ENCODE assay signal across 33 cellular contexts in the genomic region with DNA sequence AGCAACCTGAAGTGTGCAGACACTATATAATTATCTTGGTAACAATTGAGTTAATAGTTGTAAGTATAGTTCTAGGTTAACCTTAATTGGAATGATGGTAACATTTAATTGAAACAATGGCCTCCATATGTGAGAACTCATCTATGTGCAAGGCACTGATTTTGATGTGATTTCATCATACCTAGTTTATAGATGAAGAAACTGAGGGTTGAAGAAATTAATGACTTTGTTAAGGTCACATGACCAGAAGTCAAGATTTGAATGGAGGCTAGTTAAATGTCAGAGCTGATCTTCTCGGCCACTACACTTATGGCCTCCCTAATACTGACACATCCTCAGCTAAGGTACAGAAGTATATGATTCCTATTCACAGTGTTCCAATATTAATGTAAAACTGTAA.
DNase-seq lines count a peak whose midpoint lies in the region; ATAC-seq, FAIRE-seq and TF ChIP-seq lines count a peak whose summit lies in the region.
"Had no signal": no experiment of that assay in that cellular context is flagged by ENCODE, and none has a peak within 500 bp of the region (broad histone marks: within the 10 kb centered on the region; RNA-seq: fewer than 3 reads in every experiment).

No MANE protein-coding gene starts in this region.

- H3K9me3 ChIP-seq in HepG2 (ENCODE audit: low read length), result no peaks in the 10 kb centered on the region
- H3K9me3 ChIP-seq in right lobe of liver, result no peaks in the 10 kb centered on the region
- H3K9me3 ChIP-seq in IMR-90 (ENCODE audit: control insufficient read depth, insufficient read depth, low read length), result no peaks in the 10 kb centered on the region
- H3K9me3 ChIP-seq in K562 (replicated peaks; ENCODE audit: control insufficient read depth, insufficient read depth, low read depth, low read length), result no peaks in the 10 kb centered on the region
- H3K9me3 ChIP-seq: BE2C; BLaER1; BLaER1 treated with 17β-estradiol and CSF1 and Interleukin-3, amounts not matched to agents 10 nM and 100 nM; Caco-2 had no signal

- no peak overlapping the region for H2BK20ac ChIP-seq in IMR-90 (ENCODE audit: low read depth, low read length)

- H3K9me1 ChIP-seq in IMR-90 (ENCODE audit: insufficient read depth, low read length), result no peaks in the 10 kb centered on the region
- H3K9me1 ChIP-seq in K562 (ENCODE audit: control insufficient read depth, insufficient read depth, low read length), result no peaks in the 10 kb centered on the region

- H2BK15ac ChIP-seq in IMR-90 (ENCODE audit: low read depth, low read length), result no peak overlapping the region

- no peak overlapping the region for H3K4ac ChIP-seq in IMR-90 (ENCODE audit: low read depth, low read length)

- no peak overlapping the region for H3K9ac ChIP-seq in HepG2 (ENCODE audit: insufficient read depth, low read depth, low read length)
- H3K9ac ChIP-seq in IMR-90 (ENCODE audit: low read depth, low read length), result no peak overlapping the region
- H3K9ac ChIP-seq in K562 (ENCODE audit: insufficient read depth in 1 of 2, low read depth in 2 of 2, low read length in 2 of 2), result no peak overlapping the region
- H3K9ac ChIP-seq: BLaER1; BLaER1 treated with 17β-estradiol and CSF1 and Interleukin-3, amounts not matched to agents 10 nM and 100 nM had no signal

- ATAC-seq in HepG2 (no peak), right lobe of liver (no peak), IMR-90 (ENCODE audit: low read depth) (no peak), K562 (no peak), GM21619 (IDR thresholded peaks at IDR 0.05; ENCODE audit: unreplicated experiment) (no peak)
- ATAC-seq: A549; CD8-positive, alpha-beta T cell had no signal

- H4K20me1 ChIP-seq in HepG2 (ENCODE audit: insufficient read depth, low read length) (no peaks in the 10 kb centered on the region), IMR-90 (ENCODE audit: insufficient read depth, low read length) (no peaks in the 10 kb centered on the region), K562 (replicated peaks; ENCODE audit: control insufficient read depth, insufficient read depth, low read length) (no peaks in the 10 kb centered on the region)
- H4K20me1 ChIP-seq: BLaER1; BLaER1 treated with 17β-estradiol and CSF1 and Interleukin-3, amounts not matched to agents 10 nM and 100 nM had no signal

- no peaks in the 10 kb centered on the region for H3K4me1 ChIP-seq in HepG2 (ENCODE audit: insufficient read depth, low read length)
- peaks cover 0 to 5% (median 0%) of the 10 kb centered on the region in 4 donors for H3K4me1 ChIP-seq in right lobe of liver
- no peaks in the 10 kb centered on the region; the same call in 1 of the 2 replicates for H3K4me1 ChIP-seq in IMR-90 (ENCODE audit: control insufficient read depth, insufficient read depth, low read length)
- no peaks in the 10 kb centered on the region for H3K4me1 ChIP-seq in K562 (replicated peaks in 1 of 2; ENCODE audit: control insufficient read depth in 2 of 2, insufficient read depth in 2 of 2, low read length in 2 of 2)
- H3K4me1 ChIP-seq: A549, BE2C, BLaER1, Caco-2 had no signal

- TF ChIP-seq POLR2A in HepG2 (IDR thresholded peaks at IDR 0.05; ENCODE audit: insufficient read depth in 1 of 2, low read depth in 2 of 2, low read length in 2 of 2) (no peak), right lobe of liver (IDR thresholded peaks at IDR 0.05) (no peak), IMR-90 (IDR thresholded peaks at IDR 0.05; ENCODE audit: low read depth, low read length) (no peak), K562 (conservative IDR thresholded peaks at IDR 0.05) (no peak)

- no peak overlapping the region for H3K56ac ChIP-seq in IMR-90 (ENCODE audit: extremely low read depth, insufficient read depth, low read length)

- TF ChIP-seq EP300 in HepG2 (IDR thresholded peaks at IDR 0.05; ENCODE audit: low read depth in 2 of 2, low read length in 2 of 2), result no peak
- TF ChIP-seq EP300 in HepG2 (CRISPR knock-in tag; IDR thresholded peaks at IDR 0.05; ENCODE audit: borderline replicate concordance), result no peak
- TF ChIP-seq EP300 in K562 (IDR thresholded peaks at IDR 0.05; ENCODE audit: low read length), result no peak

- H4K5ac ChIP-seq in IMR-90 (ENCODE audit: low read depth, low read length), result no peak overlapping the region

- dilution Hi-C loops in IMR-90 (cut with HindIII; ENCODE audit: low sequenced_read_pairs, unreplicated experiment), result no loop called here

- WGBS in HepG2 (ENCODE audit: low lambda C conversion rate), result 4% methylated on average over 1 of the region's 1 CpG
- WGBS in right lobe of liver (ENCODE audit: insufficient coverage, low coverage, low lambda C conversion rate, missing lambda C conversion rate), result 100% methylated on average over 1 of the region's 1 CpG
- WGBS in IMR-90 (ENCODE audit: extremely low coverage in 2 of 2, insufficient read length in 1 of 2), 2 experiments, result no CpG with 5 or more reads among the region's 1 CpG
- WGBS in K562 (ENCODE audit: insufficient coverage, low coverage, missing lambda C conversion rate), result 0% methylated on average over 1 of the region's 1 CpG

- no peak for FAIRE-seq in HepG2 (lab: Jason Lieb, UNC)
- FAIRE-seq in K562 (lab: Jason Lieb, UNC), result no peak
- FAIRE-seq: A204.1, A549, D721Med had no signal

- CTCF ChIA-PET in HepG2 (lab: Yijun Ruan, JAX; ENCODE audit: low intra/inter-chr PET ratio, low total read pairs), result no interaction called here
- CTCF ChIA-PET in IMR-90 (lab: Yijun Ruan, JAX), result no interaction called here
- CTCF ChIA-PET in K562 (lab: Yijun Ruan, JAX; ENCODE audit: low intra/inter-chr PET ratio), result no interaction called here

- no peak overlapping the region for H2AK5ac ChIP-seq in IMR-90 (ENCODE audit: low read depth, low read length)

- no peak overlapping the region for H2AFZ ChIP-seq in HepG2 (ENCODE audit: low read length)
- H2AFZ ChIP-seq in IMR-90 (replicated peaks; ENCODE audit: low read length, poor library complexity), result no peak overlapping the region
- no peak overlapping the region for H2AFZ ChIP-seq in K562 (ENCODE audit: low read depth, low read length)

- no peak overlapping the region for H3K14ac ChIP-seq in IMR-90 (replicated peaks; ENCODE audit: low read depth, low read length)

- H3K4me3 ChIP-seq in HepG2 (replicated peaks in 1 of 3; ENCODE audit: insufficient read depth in 1 of 3, low read depth in 2 of 3, low read length in 3 of 3), result no peak overlapping the region
- no peak overlapping the region for H3K4me3 ChIP-seq in right lobe of liver
- H3K4me3 ChIP-seq in IMR-90 (ENCODE audit: insufficient read depth, low read depth, low read length), result no peak overlapping the region
- no peak overlapping the region for H3K4me3 ChIP-seq in K562
- H3K4me3 ChIP-seq: A549; BLaER1; BLaER1 treated with 17β-estradiol and CSF1 and Interleukin-3, amounts not matched to agents 10 nM and 100 nM had no signal

- POLR2A ChIA-PET in HepG2 (lab: Yijun Ruan, JAX), result no interaction called here
- POLR2A ChIA-PET in IMR-90 (lab: Charles Lee; ENCODE audit: unreplicated experiment), result no interaction called here
- POLR2A ChIA-PET in K562 (lab: Yijun Ruan, JAX), result no interaction called here

- H3K27me3 ChIP-seq in HepG2 (ENCODE audit: control insufficient read depth in 1 of 2, insufficient read depth in 2 of 2, low read length in 2 of 2), result no peaks in the 10 kb centered on the region
- no peaks in the 10 kb centered on the region for H3K27me3 ChIP-seq in right lobe of liver
- no peaks in the 10 kb centered on the region for H3K27me3 ChIP-seq in IMR-90 (ENCODE audit: control insufficient read depth, insufficient read depth, low read length)
- no peaks in the 10 kb centered on the region for H3K27me3 ChIP-seq in K562 (ENCODE audit: control insufficient read depth in 2 of 2, insufficient read depth in 2 of 2, low read length in 2 of 2)
- H3K27me3 ChIP-seq: BE2C; BLaER1; BLaER1 treated with 17β-estradiol and CSF1 and Interleukin-3, amounts not matched to agents 10 nM and 100 nM had no signal

- no peak overlapping the region for H3K18ac ChIP-seq in IMR-90 (ENCODE audit: low read depth, low read length)

- no peaks in the 10 kb centered on the region for H3K36me3 ChIP-seq in HepG2 (replicated peaks in 1 of 2; ENCODE audit: control insufficient read depth in 1 of 2, insufficient read depth in 2 of 2, low read length in 2 of 2)
- H3K36me3 ChIP-seq in right lobe of liver, result no peaks in the 10 kb centered on the region
- no peaks in the 10 kb centered on the region for H3K36me3 ChIP-seq in IMR-90 (ENCODE audit: control insufficient read depth, insufficient read depth, low read length)
- no peaks in the 10 kb centered on the region for H3K36me3 ChIP-seq in K562 (ENCODE audit: control insufficient read depth, insufficient read depth, low read length)
- H3K36me3 ChIP-seq: BE2C; BLaER1; BLaER1 treated with 17β-estradiol and CSF1 and Interleukin-3, amounts not matched to agents 10 nM and 100 nM had no signal

- H4K8ac ChIP-seq in IMR-90 (ENCODE audit: low read depth in 2 of 2, low read length in 2 of 2), result no peak overlapping the region

- no peak overlapping the region for H3K23ac ChIP-seq in IMR-90 (ENCODE audit: low read depth, low read length)

- no peak for TF ChIP-seq RAD21 in HepG2 (CRISPR knock-in tag; IDR thresholded peaks at IDR 0.05)
- TF ChIP-seq RAD21 in IMR-90 (IDR thresholded peaks at IDR 0.05; ENCODE audit: low read length), result no peak
- TF ChIP-seq RAD21 in K562 (CRISPR knock-in tag; conservative IDR thresholded peaks at IDR 0.05 in 1 of 2, IDR thresholded peaks at IDR 0.05 in 1 of 2), result no peak

- H3K4me2 ChIP-seq in HepG2 (ENCODE audit: low read depth, low read length) (no peak overlapping the region), IMR-90 (ENCODE audit: low read depth, low read length) (no peak overlapping the region), K562 (ENCODE audit: insufficient read depth, low read length) (no peak overlapping the region)
- H3K4me2 ChIP-seq: A549; BLaER1; BLaER1 treated with 17β-estradiol and CSF1 and Interleukin-3, amounts not matched to agents 10 nM and 100 nM had no signal

- intact Hi-C loops in HepG2 (cut with micrococcal nuclease; ENCODE audit: unreplicated experiment) (no loop called here), right lobe of liver (cut with DNase I) (no loop called here), IMR-90 (cut with micrococcal nuclease) (no loop called here), K562 (cut with micrococcal nuclease) (no loop called here)

- BruUV-seq in HepG2 (replicated peaks; lab: Mats Ljungman, UMichigan) (no TSS peak), IMR-90 (replicated peaks; lab: Mats Ljungman, UMichigan) (no TSS peak), K562 (replicated peaks; lab: Mats Ljungman, UMichigan) (no TSS peak)

- no peak for DNase-seq in HepG2 (ENCODE audit: low spot score)
- no peak for DNase-seq in right lobe of liver
- no peak for DNase-seq in IMR-90
- no peak for DNase-seq in K562 (ENCODE audit: extremely low read depth in 1 of 4, low spot score in 3 of 4)
- DNase-seq in RPMI8226, result no peak
- DNase-seq: 8988T; ACHN; AML-193; BE2C; C1 segment of cervical spinal cord; Caco-2; Calu3; CD4-positive, alpha-beta memory T cell; CD4-positive, alpha-beta T cell; CD4-positive, CD25-positive, alpha-beta regulatory T cell; CD8-positive, alpha-beta memory T cell; CD8-positive, alpha-beta T cell; COR-L47; DMS 273 treated with DMSO at 0.1 percent for 48 hours; DMS153; DMS53; DMS79; DMS79 treated with DMSO at 0.1 percent for 48 hours; DND-41; EL had no signal

- no peak overlapping the region for H2BK5ac ChIP-seq in IMR-90 (ENCODE audit: low read depth, low read length, poor library complexity, severe bottlenecking)

- TF ChIP-seq CTCF in HepG2 (CRISPR knock-in tag; IDR thresholded peaks at IDR 0.05), result no peak
- TF ChIP-seq CTCF in right lobe of liver (IDR thresholded peaks at IDR 0.05), result no peak
- no peak for TF ChIP-seq CTCF in IMR-90 (conservative IDR thresholded peaks at IDR 0.05; ENCODE audit: low read depth, low read length)
- TF ChIP-seq CTCF in K562 (IDR thresholded peaks at IDR 0.05 in 2 of 3, conservative IDR thresholded peaks at IDR 0.05 in 1 of 3; ENCODE audit: insufficient read depth in 2 of 3, low read depth in 1 of 3, low read length in 3 of 3), result no peak

- H3K79me1 ChIP-seq in IMR-90 (ENCODE audit: low read depth in 1 of 2, low read length in 2 of 2), result no peaks in the 10 kb centered on the region

- no peak overlapping the region for H2AK9ac ChIP-seq in IMR-90 (replicated peaks; ENCODE audit: low read depth, low read length, poor library complexity)

- H2BK120ac ChIP-seq in IMR-90 (ENCODE audit: low read depth, low read length), result no peak overlapping the region

- in situ Hi-C loops in HepG2 (cut with HindIII; ENCODE audit: extremely low pct_ligation_motif_present, low pct_unique_long_range_greater_than_20kb) (no loop called here), IMR-90 (cut with MboI; ENCODE audit: low sequenced_read_pairs) (no loop called here), K562 (cut with MboI) (no loop called here)

- H3K79me2 ChIP-seq in HepG2 (ENCODE audit: insufficient read depth, low read length) (no peaks in the 10 kb centered on the region), K562 (ENCODE audit: control insufficient read depth, insufficient read depth, low read length) (no peaks in the 10 kb centered on the region)

- H3K27ac ChIP-seq in HepG2 (ENCODE audit: extremely low read length, insufficient read depth, low read length) (no peak overlapping the region), right lobe of liver (no peak overlapping the region), IMR-90 (ENCODE audit: insufficient read depth, low read length) (no peak overlapping the region), K562 (ENCODE audit: extremely low read depth, low read depth, low read length) (no peak overlapping the region)
- H3K27ac ChIP-seq: 22Rv1; A549; BLaER1; BLaER1 treated with 17β-estradiol and CSF1 and Interleukin-3, amounts not matched to agents 10 nM and 100 nM; C4-2B had no signal

- no peak overlapping the region for H4K91ac ChIP-seq in IMR-90 (ENCODE audit: insufficient read depth, low read depth, low read length)

Comparison
In these comparisons a context has a peak if more than half of its experiments do, and no peak if none do; other contexts are left out.
1. Of the 241 proteins assayed by ChIP-seq in both HepG2 and K562: peak only in HepG2: none; only in K562: TFE3; in both: CEBPB; in neither: 239.